Comparison of ENCODE assay signal across 8 cellular contexts in genomic region chr2:104568247-104568646, GRCh38.
"Had no signal": no experiment of that assay in that cellular context is flagged by ENCODE, and none has a peak within 500 bp of the region (broad histone marks: within the 10 kb centered on the region; RNA-seq: fewer than 3 reads in every experiment).

No MANE protein-coding gene starts in this region.

- H3K4me1 Mint-ChIP-seq: IgD-negative memory B cell had no signal

- H3K4me2 ChIP-seq: GM23338 had no signal

- H3K36me3 ChIP-seq: HAP-1 had no signal

- H3K9me3 ChIP-seq: HAP-1 had no signal

- H3K4me3 ChIP-seq: GM23338, HAP-1 had no signal

- H2AFZ ChIP-seq: GM23338 had no signal

- H3K4me3 Mint-ChIP-seq: GM23338, HFFc6, IgD-negative memory B cell had no signal

- DNase-seq: H7, HFFc6, KBM-7 had no signal

- H3K36me3 Mint-ChIP-seq: IgD-negative memory B cell had no signal

- ATAC-seq: GM23338, HCT116, HepG2 had no signal

- H3K4me1 ChIP-seq: HAP-1 had no signal

- H3K27ac Mint-ChIP-seq: GM23338, HFFc6, IgD-negative memory B cell had no signal

- FAIRE-seq: HepG2 had no signal

- H3K27me3 Mint-ChIP-seq: IgD-negative memory B cell had no signal
